In the genomic region with DNA sequence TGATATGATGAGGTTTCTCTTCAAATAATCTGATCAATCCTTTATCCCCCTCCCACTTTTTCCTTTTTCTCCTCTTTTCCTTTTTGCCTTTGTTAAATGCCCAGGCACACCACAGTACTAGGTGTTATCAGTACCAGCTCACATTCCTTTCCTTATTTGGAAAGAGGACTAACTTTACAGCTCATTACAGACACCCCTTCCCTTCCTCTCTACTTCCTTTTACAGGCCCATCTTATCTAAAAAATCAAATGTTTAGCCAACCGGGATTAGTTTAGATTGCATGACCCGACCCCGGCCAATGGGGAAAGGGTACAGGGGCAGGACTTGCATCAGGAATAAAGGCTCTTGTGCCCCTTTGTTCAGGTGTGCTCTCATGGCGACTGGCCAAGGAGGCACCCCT, we compare ENCODE assay signal across 2 cellular contexts.
TF ChIP-seq lines count a peak whose summit lies in the region.
"Not testable (repeated sequence)": the region's sequence is repeated elsewhere in the genome, so short reads cannot be mapped to it uniquely, and the experiment has no call there.

No MANE protein-coding gene starts in this region.

TF ChIP-seq in K562, 482 proteins besides CTCF, POLR2A, EP300 and RAD21:
- TF ChIP-seq SOX6 (IDR thresholded peaks at IDR 0.05) (peak; percentile 65), SMARCE1 (IDR thresholded peaks at IDR 0.05) (peak; percentile 44; the same call in 1 of the 2 replicates), CBFA2T3 (IDR thresholded peaks at IDR 0.05) (0 out of 2 replicates have a peak, but pooled peaks have one; percentile 2), ARID1B (IDR thresholded peaks at IDR 0.05) (peak; percentile 51), SRF (CRISPR knock-in tag; IDR thresholded peaks at IDR 0.05) (peak; percentile 88 to 97), POLR2H (tag; IDR thresholded peaks at IDR 0.05; ENCODE audit: low read depth) (peak; percentile 64; the same call in 1 of the 2 replicates), TEAD2 (tag; IDR thresholded peaks at IDR 0.05) (peak; percentile 87), CTBP1 (IDR thresholded peaks at IDR 0.05; ENCODE audit: borderline replicate concordance) (peak; percentile 26; the same call in 1 of the 2 replicates), NFIC (IDR thresholded peaks at IDR 0.05) (peak; percentile 21; the same call in 1 of the 2 replicates), KDM1A (IDR thresholded peaks at IDR 0.05) (0 out of 4 replicates have a peak, but pooled peaks of 1 of the 2 experiments have one; percentile 18), TEAD1 (CRISPR knock-in tag; IDR thresholded peaks at IDR 0.05) (peak in 1 of 2 experiments; percentile 96; a peak in 2 of 4 replicates), CEBPG (tag; conservative IDR thresholded peaks at IDR 0.05 in 1 of 2, IDR thresholded peaks at IDR 0.05 in 1 of 2) (0 out of 4 replicates have a peak, but pooled peaks of 1 of the 2 experiments have one; percentile 25), TEAD4 (IDR thresholded peaks at IDR 0.05; ENCODE audit: low read length) (peak; percentile 80; the same call in 1 of the 2 replicates), FOXJ2 (tag; IDR thresholded peaks at IDR 0.05) (0 out of 2 replicates have a peak, but pooled peaks have one; percentile 43), MTA3 (IDR thresholded peaks at IDR 0.05; ENCODE audit: borderline replicate concordance) (0 out of 2 replicates have a peak, but pooled peaks have one; percentile 34), MTA1 (IDR thresholded peaks at IDR 0.05; ENCODE audit: borderline replicate concordance) (peak; percentile 32; the same call in 1 of the 2 replicates), RCOR1 (IDR thresholded peaks at IDR 0.05; ENCODE audit: borderline replicate concordance in 1 of 2, low read depth in 2 of 2, low read length in 2 of 2) (peak in 1 of 2 experiments; percentile 60; a peak in 1 of 4 replicates), HDAC2 (IDR thresholded peaks at IDR 0.05) (peak; percentile 56; the same call in 1 of the 2 replicates), ATF7 (IDR thresholded peaks at IDR 0.05) (peak; percentile 46; the same call in 1 of the 2 replicates)
- TF ChIP-seq, protein P1, sequence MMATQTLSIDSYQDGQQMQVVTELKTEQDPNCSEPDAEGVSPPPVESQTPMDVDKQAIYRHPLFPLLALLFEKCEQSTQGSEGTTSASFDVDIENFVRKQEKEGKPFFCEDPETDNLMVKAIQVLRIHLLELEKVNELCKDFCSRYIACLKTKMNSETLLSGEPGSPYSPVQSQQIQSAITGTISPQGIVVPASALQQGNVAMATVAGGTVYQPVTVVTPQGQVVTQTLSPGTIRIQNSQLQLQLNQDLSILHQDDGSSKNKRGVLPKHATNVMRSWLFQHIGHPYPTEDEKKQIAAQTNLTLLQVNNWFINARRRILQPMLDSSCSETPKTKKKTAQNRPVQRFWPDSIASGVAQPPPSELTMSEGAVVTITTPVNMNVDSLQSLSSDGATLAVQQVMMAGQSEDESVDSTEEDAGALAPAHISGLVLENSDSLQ (IDR thresholded peaks at IDR 0.05): peak; percentile 31; the same call in 1 of the 2 replicates
- TF ChIP-seq CEBPG (CRISPR knock-in tag; IDR thresholded peaks at IDR 0.05); TEAD4 (CRISPR knock-in tag; IDR thresholded peaks at IDR 0.05; ENCODE audit: borderline replicate concordance): not testable (repeated sequence)
- TF ChIP-seq, protein P2, sequence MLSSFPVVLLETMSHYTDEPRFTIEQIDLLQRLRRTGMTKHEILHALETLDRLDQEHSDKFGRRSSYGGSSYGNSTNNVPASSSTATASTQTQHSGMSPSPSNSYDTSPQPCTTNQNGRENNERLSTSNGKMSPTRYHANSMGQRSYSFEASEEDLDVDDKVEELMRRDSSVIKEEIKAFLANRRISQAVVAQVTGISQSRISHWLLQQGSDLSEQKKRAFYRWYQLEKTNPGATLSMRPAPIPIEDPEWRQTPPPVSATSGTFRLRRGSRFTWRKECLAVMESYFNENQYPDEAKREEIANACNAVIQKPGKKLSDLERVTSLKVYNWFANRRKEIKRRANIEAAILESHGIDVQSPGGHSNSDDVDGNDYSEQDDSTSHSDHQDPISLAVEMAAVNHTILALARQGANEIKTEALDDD (IDR thresholded peaks at IDR 0.05): peak; percentile 68

TF ChIP-seq in HepG2, 621 proteins besides CTCF, POLR2A, EP300 and RAD21:
- TF ChIP-seq SRF (IDR thresholded peaks at IDR 0.05; ENCODE audit: low read depth, low read length): peak; percentile 70
